ENCODE assay signal across 8 cellular contexts in the genomic region with DNA sequence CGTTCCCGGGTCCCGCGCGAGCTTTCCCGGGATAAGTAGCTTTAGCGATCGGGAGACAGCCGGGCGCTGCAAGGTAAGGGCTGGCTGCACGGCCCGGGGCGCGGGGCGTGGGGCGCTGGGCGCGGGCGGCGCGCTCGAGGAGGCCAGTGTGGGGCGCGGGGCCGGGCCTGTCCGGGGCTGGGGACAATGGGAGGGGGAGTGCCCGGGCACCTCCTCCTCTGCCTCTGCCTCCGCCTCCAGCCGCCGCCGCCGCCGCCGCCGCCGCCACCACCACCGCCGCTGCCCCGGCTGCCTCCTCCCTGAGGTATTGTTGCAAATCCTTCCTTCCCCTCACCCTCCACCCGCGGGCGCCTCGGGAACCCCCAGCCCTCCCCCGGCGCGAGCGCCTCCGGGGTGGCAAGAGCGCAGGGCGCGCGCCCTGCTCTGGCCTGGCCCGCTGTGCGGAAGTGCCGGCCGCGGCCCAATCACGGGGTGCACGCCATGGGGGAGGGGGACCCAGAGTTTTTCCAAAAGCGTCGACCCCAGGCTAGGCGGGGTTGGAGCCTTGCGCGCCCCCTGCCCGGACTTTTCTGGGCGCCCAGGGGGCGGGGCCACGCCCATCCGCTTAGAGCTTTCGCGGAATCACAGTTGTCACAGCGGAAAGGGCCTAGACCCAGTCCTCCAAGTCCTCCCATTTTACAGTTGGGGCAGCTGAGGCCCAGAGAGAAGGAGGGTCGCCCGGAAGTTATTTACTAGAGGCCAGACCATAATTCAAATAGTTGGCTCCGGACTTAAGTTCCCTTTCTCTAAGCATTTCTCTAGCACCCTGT. TPM values are rescaled to one million over a fixed set of nuclear protein-coding genes. Genes with fewer than 3 reads are reported as not detected.
DNase-seq lines count a peak whose midpoint lies in the region; ATAC-seq and TF ChIP-seq lines count a peak whose summit lies in the region.

TSS of gene LPP (plus strand) at position 209 of the 809 bp plus-strand sequence. CDS start 251,964 bp downstream, outside the sequence.

- no peak for TF ChIP-seq CTCF in mucosa of descending colon (IDR thresholded peaks at IDR 0.05)

- H3K9me3 ChIP-seq in mucosa of descending colon, result no peaks in the 10 kb centered on the region

- peak; percentile 86 for ATAC-seq in GM18502 (IDR thresholded peaks at IDR 0.05; ENCODE audit: poor library complexity, unreplicated experiment)
- peak; percentile 74 for ATAC-seq in HG02981 (IDR thresholded peaks at IDR 0.05; ENCODE audit: unreplicated experiment)
- peak; percentile 81 for ATAC-seq in mucosa of descending colon

- intact Hi-C loops in mucosa of descending colon (cut with DNase I, micrococcal nuclease), result loop anchor here (10.0 kb wide), 2 partner anchors 61 to 409 kb away; partner anchors contain the start of gene BCL6 (in 1 of the 2)

- peak within 1 kb of the TSS; percentile 74 for H3K4me3 ChIP-seq in mucosa of descending colon

- no peaks in the 10 kb centered on the region for H3K36me3 ChIP-seq in mucosa of descending colon (ENCODE audit: low read depth)

- H3K4me1 ChIP-seq in mucosa of descending colon (ENCODE audit: low read depth), result peaks cover 38% of the 10 kb centered on the region

- DNase-seq in 8988T (peak; percentile 85), NOMO-1 (lab: John Stamatoyannopoulos, UW; ENCODE audit: unreplicated experiment in 2 of 2) (peak; percentile 72 to 87), epidermal melanocyte (ENCODE audit: insufficient read length, low spot score) (peak; percentile 85), mucosa of descending colon (peak; percentile 78 to 90 (median 89))
- peak; percentile 88 for DNase-seq in activated CD8-positive, alpha-beta memory T cell treated with anti-CD3 and anti-CD28 coated beads, Interleukin-2, amount 50 U/mL, for 48 hours
- DNase-seq in stimulated activated CD8-positive, alpha-beta memory T cell treated with anti-CD3 and anti-CD28 coated beads, Interleukin-2, amount 100 ng/mL, for 48 hours (ENCODE audit: low read depth in 2 of 2), result peak; percentile 70 to 76

RNA-seq across cellular contexts. Expression of gene LPP, which starts in this region (rescaled TPM):
- total RNA-seq in mucosa of descending colon, result 100 to 1,000 TPM; 262 to 816 (median 325) TPM

Comparison
In these comparisons a context has a peak if more than half of its experiments do, and no peak if none do; other contexts are left out.
1. Peak in every context shown above with its lines: DNase-seq, ATAC-seq and H3K4me3 ChIP-seq.